22 cellular contexts compared by ENCODE assay signal in genomic region chr6:163149535-163149848, GRCh38.
"Had no signal": no experiment of that assay in that cellular context is flagged by ENCODE, and none has a peak within 500 bp of the region (broad histone marks: within the 10 kb centered on the region; RNA-seq: fewer than 3 reads in every experiment).

No MANE protein-coding gene starts in this region.

- ATAC-seq: activated CD4-positive, CD25-positive, alpha-beta regulatory T cell treated with anti-CD3 and anti-CD28 coated beads, Interleukin-2, amount 50 U/mL, for 24 hours; activated CD8-positive, alpha-beta T cell treated with anti-CD3 and anti-CD28 coated beads, Interleukin-2, amount 10 ng/mL, durations not matched to agents 7 days and 5 days; naive thymus-derived CD8-positive, alpha-beta T cell had no signal

- H2AFZ ChIP-seq: neural progenitor cell had no signal

- H3K4me3 Mint-ChIP-seq: activated CD4-positive, alpha-beta T cell treated with anti-CD3 and anti-CD28 coated beads, Interleukin-2, amount 10 ng/mL, durations not matched to agents 7 days and 5 days; activated CD8-positive, alpha-beta T cell treated with anti-CD3 and anti-CD28 coated beads, Interleukin-2, amount 10 ng/mL, durations not matched to agents 7 days and 5 days; activated naive CD8-positive, alpha-beta T cell treated with anti-CD3 and anti-CD28 coated beads for 36 hours; endodermal cell; immature natural killer cell; mesothelial cell of epicardium; naive thymus-derived CD8-positive, alpha-beta T cell; neural progenitor cell; stimulated activated naive CD8-positive, alpha-beta T cell treated with anti-CD3 and anti-CD28 coated beads, Interleukin-15, Interleukin-2, amounts not matched to agents 100 ng/mL and 50 ng/mL, for 24 hours had no signal

- H3K4me1 Mint-ChIP-seq: activated CD4-positive, alpha-beta T cell treated with anti-CD3 and anti-CD28 coated beads, Interleukin-2, amount 10 ng/mL, durations not matched to agents 7 days and 5 days; activated naive CD8-positive, alpha-beta T cell treated with anti-CD3 and anti-CD28 coated beads for 36 hours; endodermal cell; immature natural killer cell; mesothelial cell of epicardium; naive thymus-derived CD8-positive, alpha-beta T cell had no signal

- H3K9ac ChIP-seq: neural progenitor cell had no signal

- H3K27ac Mint-ChIP-seq: activated CD4-positive, alpha-beta T cell treated with anti-CD3 and anti-CD28 coated beads, Interleukin-2, amount 10 ng/mL, durations not matched to agents 7 days and 5 days; activated CD8-positive, alpha-beta T cell treated with anti-CD3 and anti-CD28 coated beads, Interleukin-2, amount 10 ng/mL, durations not matched to agents 7 days and 5 days; activated naive CD8-positive, alpha-beta T cell treated with anti-CD3 and anti-CD28 coated beads for 36 hours; activated T-helper 2 cell treated with anti-CD3 and anti-CD28 coated beads, Interferon-gamma antibody, Interleukin-2, Interleukin-4, amounts not matched to agents 10 μg/mL and 5 μg/mL and 100 μg/mL, durations not matched to agents 14 hours and 24 hours and 36 hours; endodermal cell; immature natural killer cell; mesothelial cell of epicardium; naive thymus-derived CD8-positive, alpha-beta T cell; neural progenitor cell; progenitor cell of endocrine pancreas; stimulated activated naive CD8-positive, alpha-beta T cell treated with anti-CD3 and anti-CD28 coated beads, Interleukin-15, Interleukin-2, amounts not matched to agents 100 ng/mL and 50 ng/mL, for 24 hours had no signal

- H3K27me3 ChIP-seq: breast epithelium, neural progenitor cell, transverse colon, vagina had no signal

- H3K4me2 ChIP-seq: neural progenitor cell had no signal

- H3K4me3 ChIP-seq: breast epithelium, coronary artery, neural progenitor cell, transverse colon, vagina had no signal

- H3K9me3 ChIP-seq: transverse colon, vagina had no signal

- H3K27me3 Mint-ChIP-seq: activated CD4-positive, alpha-beta T cell treated with anti-CD3 and anti-CD28 coated beads, Interleukin-2, amount 10 ng/mL, durations not matched to agents 7 days and 5 days; progenitor cell of endocrine pancreas had no signal

- H3K36me3 Mint-ChIP-seq: activated naive CD8-positive, alpha-beta T cell treated with anti-CD3 and anti-CD28 coated beads for 36 hours; immature natural killer cell; mesothelial cell of epicardium; naive thymus-derived CD8-positive, alpha-beta T cell; neural progenitor cell had no signal

- DNase-seq: activated CD4-positive, alpha-beta T cell treated with anti-CD3 and anti-CD28 coated beads, Interleukin-2, amount 10 ng/mL, durations not matched to agents 7 days and 5 days; activated CD8-positive, alpha-beta T cell treated with anti-CD3 and anti-CD28 coated beads, Interleukin-2, amount 10 ng/mL, durations not matched to agents 7 days and 5 days; activated naive CD4-positive, alpha-beta T cell; activated naive CD8-positive, alpha-beta T cell treated with anti-CD3 and anti-CD28 coated beads for 36 hours; activated T-cell treated with anti-CD3 and anti-CD28 coated beads, Interleukin-2, amount 50 U/mL, for 1 hour; endodermal cell; immature natural killer cell; kidney glomerular epithelial cell; left ventricle myocardium superior; mammary epithelial cell; naive thymus-derived CD8-positive, alpha-beta T cell; stimulated activated CD4-positive, alpha-beta T cell treated with anti-CD3 and anti-CD28 coated beads, Interleukin-4, amount 100 ng/mL, for 24 hours; transverse colon had no signal

- H3K27ac ChIP-seq: breast epithelium, coronary artery, neural progenitor cell, vagina had no signal

- H3K4me1 ChIP-seq: breast epithelium, transverse colon, vagina had no signal

- H3K36me3 ChIP-seq: breast epithelium, neural progenitor cell, transverse colon, vagina had no signal

- H3K9me3 Mint-ChIP-seq: activated CD4-positive, alpha-beta T cell treated with anti-CD3 and anti-CD28 coated beads, Interleukin-2, amount 10 ng/mL, durations not matched to agents 7 days and 5 days; activated naive CD8-positive, alpha-beta T cell treated with anti-CD3 and anti-CD28 coated beads for 36 hours; activated T-helper 2 cell treated with anti-CD3 and anti-CD28 coated beads, Interferon-gamma antibody, Interleukin-2, Interleukin-4, amounts not matched to agents 10 μg/mL and 5 μg/mL and 100 μg/mL, durations not matched to agents 14 hours and 24 hours and 36 hours; endodermal cell; mesothelial cell of epicardium; stimulated activated naive CD8-positive, alpha-beta T cell treated with anti-CD3 and anti-CD28 coated beads, Interleukin-15, Interleukin-2, amounts not matched to agents 100 ng/mL and 50 ng/mL, for 24 hours had no signal
